Comparison of ENCODE assay signal across 30 cellular contexts in genomic region chr9:101130089-101130488, GRCh38.
"Had no signal": no experiment of that assay in that cellular context is flagged by ENCODE, and none has a peak within 500 bp of the region (broad histone marks: within the 10 kb centered on the region; RNA-seq: fewer than 3 reads in every experiment).

No MANE protein-coding gene starts in this region.

- DNase-seq: activated CD4-positive, alpha-beta memory T cell treated with anti-CD3 and anti-CD28 coated beads, Interleukin-2, amount 10 ng/mL, durations not matched to agents 7 days and 5 days; activated CD4-positive, alpha-beta T cell treated with anti-CD3 and anti-CD28 coated beads for 1 hour; activated CD4-positive, alpha-beta T cell treated with anti-CD3 and anti-CD28 coated beads for 4 hours; activated CD4-positive, alpha-beta T cell treated with anti-CD3 and anti-CD28 coated beads, Interleukin-2, amount 10 ng/mL, durations not matched to agents 7 days and 5 days; activated CD4-positive, alpha-beta T cell treated with anti-CD3 and anti-CD28 coated beads, Interleukin-2, amount 50 U/mL, for 4 hours; activated CD8-positive, alpha-beta memory T cell treated with anti-CD3 and anti-CD28 coated beads, Interleukin-2, amount 50 U/mL, for 48 hours; activated gamma-delta T cell; activated naive CD4-positive, alpha-beta T cell treated with anti-CD3 and anti-CD28 coated beads, Interleukin-2, amount 50 U/mL, for 16 hours; activated naive CD4-positive, alpha-beta T cell treated with Interleukin-2 at 50 U/mL for 16 hours; activated naive CD8-positive, alpha-beta T cell treated with anti-CD3 and anti-CD28 coated beads for 36 hours; activated naive CD8-positive, alpha-beta T cell treated with anti-CD3 and anti-CD28 coated beads, Interleukin-2, amount 50 U/mL, for 24 hours; activated T-cell treated with anti-CD3 and anti-CD28 coated beads for 4 hours; activated T-cell treated with anti-CD3 and anti-CD28 coated beads, Interleukin-2, amount 50 U/mL, for 24 hours; activated T-cell treated with anti-CD3 and anti-CD28 coated beads, Interleukin-2, amount 50 U/mL, for 72 hours; adrenal gland; amygdala; aorta; body of pancreas; caudate nucleus; cortex of kidney; dermis blood vessel endothelial cell; effector CD4-positive, alpha-beta T cell; effector memory CD8-positive, alpha-beta T cell; erythroblast; foreskin keratinocyte; gastrocnemius medialis; glutamatergic neuron; heart left ventricle; T-helper 2 cell had no signal

- ATAC-seq: activated naive CD8-positive, alpha-beta T cell treated with anti-CD3 and anti-CD28 coated beads, Interleukin-2, amount 50 U/mL, for 24 hours; activated T-cell treated with anti-CD3 and anti-CD28 coated beads, Interleukin-2, amount 50 U/mL, for 72 hours; body of pancreas; effector memory CD8-positive, alpha-beta T cell; foreskin keratinocyte; gastrocnemius medialis; heart left ventricle; WTC11 had no signal
